In genomic region chr1:971751-972506, GRCh38 we compare ENCODE assay signal across 25 cellular contexts. TPM values are rescaled to one million over a fixed set of nuclear protein-coding genes. Genes with fewer than 3 reads are reported as not detected.
"Had no signal": no experiment of that assay in that cellular context is flagged by ENCODE, and none has a peak within 500 bp of the region (broad histone marks: within the 10 kb centered on the region; RNA-seq: fewer than 3 reads in every experiment).

No MANE protein-coding gene starts in this region.

- ATAC-seq: activated CD4-positive, CD25-positive, alpha-beta regulatory T cell treated with anti-CD3 and anti-CD28 coated beads, Interleukin-2, amount 50 U/mL, for 24 hours; activated CD8-positive, alpha-beta T cell treated with anti-CD3 and anti-CD28 coated beads for 36 hours; activated T-cell treated with anti-CD3 and anti-CD28 coated beads, Interleukin-2, amount 50 U/mL, for 72 hours; body of pancreas; Panc1 had no signal

- H3K9me3 Mint-ChIP-seq: activated T-helper 2 cell treated with anti-CD3 and anti-CD28 coated beads, Interferon-gamma antibody, Interleukin-2, Interleukin-4, amounts not matched to agents 10 μg/mL and 5 μg/mL and 100 μg/mL, durations not matched to agents 14 hours and 24 hours and 36 hours; T-helper 1 cell treated with Interleukin-12 subunit alpha and Interleukin-12 subunit beta and Interleukin-4 antibody, amounts not matched to agents 30 μg/mL and 1 μg/mL, for 36 hours had no signal

- DNase-seq: activated CD4-positive, alpha-beta T cell treated with anti-CD3 and anti-CD28 coated beads for 4 hours; activated CD8-positive, alpha-beta memory T cell treated with anti-CD3 and anti-CD28 coated beads, Interleukin-2, amount 50 U/mL, for 4 hours; activated CD8-positive, alpha-beta T cell treated with anti-CD3 and anti-CD28 coated beads for 36 hours; activated gamma-delta T cell treated with Interleukin-2 at 50 U/mL for 16 hours; activated naive CD4-positive, alpha-beta T cell treated with anti-CD3 and anti-CD28 coated beads, Interleukin-2, amount 50 U/mL, for 16 hours; activated T-cell treated with anti-CD3 and anti-CD28 coated beads, Interleukin-2, amount 50 U/mL, for 72 hours; body of pancreas; MM.1S; NCI-H1105; NCI-H1436; NCI-H187; NCI-H2081; NCI-H510A treated with DMSO at 0.1 percent for 48 hours; NCI-H69; NK-92 treated with Interleukin-12 subunit alpha and Interleukin-12 subunit beta, amount 100 ng/mL, for 24 hours; OCI-M1; RPMI8226; SHP77 had no signal

- H3K9me3 ChIP-seq: ascending aorta, body of pancreas, SJSA1 had no signal

- H3K4me3 Mint-ChIP-seq: activated CD8-positive, alpha-beta T cell treated with anti-CD3 and anti-CD28 coated beads for 36 hours; activated T-cell treated with anti-CD3 and anti-CD28 coated beads, Interleukin-2, amount 50 U/mL, for 72 hours; T-helper 1 cell treated with Interleukin-12 subunit alpha and Interleukin-12 subunit beta and Interleukin-4 antibody, amounts not matched to agents 30 μg/mL and 1 μg/mL, for 36 hours had no signal

- H3K4me3 ChIP-seq: ascending aorta, body of pancreas, SJSA1 had no signal

- H3K27ac ChIP-seq: ascending aorta, body of pancreas, SJSA1 had no signal

- H3K27ac Mint-ChIP-seq: activated CD8-positive, alpha-beta T cell treated with anti-CD3 and anti-CD28 coated beads for 36 hours; activated T-cell treated with anti-CD3 and anti-CD28 coated beads, Interleukin-2, amount 50 U/mL, for 72 hours; activated T-helper 2 cell treated with anti-CD3 and anti-CD28 coated beads, Interferon-gamma antibody, Interleukin-2, Interleukin-4, amounts not matched to agents 10 μg/mL and 5 μg/mL and 100 μg/mL, durations not matched to agents 14 hours and 24 hours and 36 hours; T-helper 1 cell treated with Interleukin-12 subunit alpha and Interleukin-12 subunit beta and Interleukin-4 antibody, amounts not matched to agents 30 μg/mL and 1 μg/mL, for 36 hours had no signal

- H3K36me3 ChIP-seq: ascending aorta, SJSA1 had no signal

RNA-seq across cellular contexts. Expression of gene PLEKHN1, which starts 5.6 kb away (rescaled TPM):
- total RNA-seq: ascending aorta, body of pancreas had no signal

RNA-seq across cellular contexts. Expression of gene PERM1, which starts 10.0 kb away (rescaled TPM):
- total RNA-seq: activated CD8-positive, alpha-beta T cell treated with anti-CD3 and anti-CD28 coated beads for 36 hours; activated T-cell treated with anti-CD3 and anti-CD28 coated beads, Interleukin-2, amount 50 U/mL, for 72 hours; activated T-helper 2 cell treated with anti-CD3 and anti-CD28 coated beads, Interferon-gamma antibody, Interleukin-2, Interleukin-4, amounts not matched to agents 10 μg/mL and 5 μg/mL and 100 μg/mL, durations not matched to agents 14 hours and 24 hours and 36 hours; ascending aorta; body of pancreas; bronchial epithelial cell had no signal
